ENCODE assay signal across 7 cellular contexts in the genomic region with DNA sequence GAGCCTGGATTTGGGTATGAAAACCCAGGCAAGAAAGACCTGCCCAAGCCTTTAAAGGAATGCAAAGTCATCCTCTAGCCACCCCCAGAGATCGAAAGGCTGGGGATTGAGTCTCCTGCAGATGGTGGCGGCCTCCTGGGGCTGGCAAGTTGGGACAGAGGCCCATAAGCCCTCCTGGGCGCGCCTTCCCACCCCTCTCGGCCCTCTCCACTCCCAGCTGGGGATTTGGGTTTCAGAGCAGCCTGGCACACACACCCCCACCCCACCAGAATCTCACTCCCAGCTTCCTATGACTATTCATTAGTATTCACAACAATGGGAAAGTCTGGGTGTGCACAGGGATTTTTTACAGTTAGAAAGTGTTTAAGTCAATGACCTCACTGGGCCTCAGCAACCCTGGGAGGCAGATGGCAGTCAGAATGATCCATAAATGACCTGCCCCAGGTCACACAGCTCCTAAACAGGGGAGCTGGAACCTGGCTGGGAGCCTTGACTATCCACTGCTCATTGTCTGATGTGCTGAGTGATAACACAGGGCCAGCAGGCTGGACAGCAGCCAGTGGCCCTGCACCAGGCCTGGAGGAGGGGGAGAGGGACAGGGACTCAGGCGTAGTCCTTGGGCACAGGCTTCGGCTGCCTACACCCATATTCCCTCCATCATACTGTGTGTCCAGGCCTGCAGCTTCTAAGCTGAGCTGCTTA.
DNase-seq lines count a peak whose midpoint lies in the region; ATAC-seq, FAIRE-seq and TF ChIP-seq lines count a peak whose summit lies in the region.
"Had no signal": no experiment of that assay in that cellular context is flagged by ENCODE, and none has a peak within 500 bp of the region (broad histone marks: within the 10 kb centered on the region; RNA-seq: fewer than 3 reads in every experiment).

No MANE protein-coding gene starts in this region.

- H3K27ac Mint-ChIP-seq in dendritic cell treated with granulocyte-macrophage colony-stimulating factor and Interleukin-4, amounts not matched to agents 40 ng/mL and 50 ng/mL, for 4 days = peak overlapping the region; percentile 76

- H3K4me1 Mint-ChIP-seq in dendritic cell treated with granulocyte-macrophage colony-stimulating factor and Interleukin-4, amounts not matched to agents 40 ng/mL and 50 ng/mL, for 4 days (ENCODE audit: low read depth) = peaks cover 45% of the 10 kb centered on the region

- no peak for TF ChIP-seq POLR2A in H54 (IDR thresholded peaks at IDR 0.05; ENCODE audit: low read depth, low read length)

- peaks cover 2% of the 10 kb centered on the region for H3K27me3 Mint-ChIP-seq in dendritic cell treated with granulocyte-macrophage colony-stimulating factor and Interleukin-4, amounts not matched to agents 40 ng/mL and 50 ng/mL, for 4 days

- ATAC-seq in GM18873 (IDR thresholded peaks at IDR 0.05; ENCODE audit: low FRiP score, unreplicated experiment) (no peak), GM21381 (IDR thresholded peaks at IDR 0.05; ENCODE audit: unreplicated experiment) (no peak)

- no peak overlapping the region for H3K4me3 Mint-ChIP-seq in dendritic cell treated with granulocyte-macrophage colony-stimulating factor and Interleukin-4, amounts not matched to agents 40 ng/mL and 50 ng/mL, for 4 days

- FAIRE-seq in H54 (lab: Jason Lieb, UNC) = no peak

- intact Hi-C loops in dendritic cell treated with granulocyte-macrophage colony-stimulating factor and Interleukin-4, amounts not matched to agents 40 ng/mL and 50 ng/mL, for 4 days (cut with micrococcal nuclease) = no loop called here

- H3K9me3 Mint-ChIP-seq in dendritic cell treated with granulocyte-macrophage colony-stimulating factor and Interleukin-4, amounts not matched to agents 40 ng/mL and 50 ng/mL, for 4 days = no peaks in the 10 kb centered on the region

- H3K36me3 Mint-ChIP-seq in dendritic cell treated with granulocyte-macrophage colony-stimulating factor and Interleukin-4, amounts not matched to agents 40 ng/mL and 50 ng/mL, for 4 days (ENCODE audit: low read depth) = peaks cover 25% of the 10 kb centered on the region

- peak; percentile 36 for DNase-seq in NCI-H1694 treated with DMSO at 0.1 percent for 48 hours (lab: John Stamatoyannopoulos, UW)
- DNase-seq in pons (ENCODE audit: low spot score) = peak; percentile 87
- DNase-seq in H54 (ENCODE audit: insufficient read length, low spot score) = no peak
- DNase-seq: HCEC 1CT had no signal
